In genomic region chrX:100410083-100410590, GRCh38 we compare ENCODE assay signal across 9 cellular contexts.
DNase-seq lines count a peak whose midpoint lies in the region; ATAC-seq, FAIRE-seq and TF ChIP-seq lines count a peak whose summit lies in the region.
"Had no signal": no experiment of that assay in that cellular context is flagged by ENCODE, and none has a peak within 500 bp of the region (broad histone marks: within the 10 kb centered on the region; RNA-seq: fewer than 3 reads in every experiment).

TSS of gene PCDH19 (minus strand) at chrX:100410273. CDS start at chrX:100408597, 1,676 bp downstream.

- TF ChIP-seq POLR2A in H54 (IDR thresholded peaks at IDR 0.05; ENCODE audit: low read depth, low read length) = 0 out of 2 replicates have a peak, but pooled peaks have one; percentile 20
- TF ChIP-seq POLR2A in erythroblast (IDR thresholded peaks at IDR 0.05; ENCODE audit: low read length) = no peak

- ATAC-seq in GM21786 (IDR thresholded peaks at IDR 0.05; ENCODE audit: unreplicated experiment) = no peak
- ATAC-seq in HG02970 (IDR thresholded peaks at IDR 0.05; ENCODE audit: low FRiP score, unreplicated experiment) = no peak

- DNase-seq in AG09309 (ENCODE audit: low read depth) (no peak), H54 (ENCODE audit: insufficient read length, low spot score) (no peak), T1000 (lab: John Stamatoyannopoulos, UW) (peak; percentile 24), erythroblast (lab: John Stamatoyannopoulos, UW) (peak; percentile 0 to 2), midbrain (lab: John Stamatoyannopoulos, UW) (peak; percentile 49)
- peak; percentile 9 for DNase-seq in stimulated activated naive CD4-positive, alpha-beta T cell treated with Interleukin-2 at 50 U/mL for 16 hours (lab: John Stamatoyannopoulos, UW)

- no peak for TF ChIP-seq CTCF in AG09309 (IDR thresholded peaks at IDR 0.05; ENCODE audit: control insufficient read depth, insufficient read depth, low read depth, low read length, missing control alignments)

- FAIRE-seq in H54 (lab: Jason Lieb, UNC) = no peak
- FAIRE-seq: GM18507 had no signal

- H3K4me3 ChIP-seq in AG09309 (ENCODE audit: control insufficient read depth, low read depth, low read length) = peak within 1 kb of the TSS; percentile 28

Comparison
In these comparisons a context has a peak if more than half of its experiments do, and no peak if none do; other contexts are left out.
1. DNase-seq: peak in T1000 (single experiment), erythroblast (2 of 2), midbrain (single experiment) and stimulated activated naive CD4-positive, alpha-beta T cell treated with Interleukin-2 at 50 U/mL for 16 hours (single experiment); none in AG09309 (single experiment) and H54 (single experiment).